In genomic region chr10:111811515-111811914, GRCh38 we compare ENCODE assay signal across 30 cellular contexts.
"Had no signal": no experiment of that assay in that cellular context is flagged by ENCODE, and none has a peak within 500 bp of the region (broad histone marks: within the 10 kb centered on the region; RNA-seq: fewer than 3 reads in every experiment).

No MANE protein-coding gene starts in this region.

- H3K4me3 ChIP-seq: neural progenitor cell, ovary, psoas muscle, skin epidermis, smooth muscle cell, spleen, suprapubic skin, testis, tibial artery, transverse colon, upper lobe of right lung, uterus had no signal

- H3K4me3 Mint-ChIP-seq: naive thymus-derived CD8-positive, alpha-beta T cell; natural killer cell treated with Interleukin-12 subunit alpha and Interleukin-12 subunit beta and Interleukin-15 and Interleukin-18, amount 100 ng/mL, for 72 hours; neural progenitor cell; stimulated activated memory B cell treated with anti-CD40 and anti-IgM and Interleukin-4, amounts not matched to agents 10 μg/mL and 1 μg/mL and 100 μg/mL, for 72 hours; stimulated activated naive CD8-positive, alpha-beta T cell treated with anti-CD3 and anti-CD28 coated beads, Interleukin-15, amount 100 ng/mL, for 72 hours; type B pancreatic cell had no signal

- DNase-seq: naive thymus-derived CD8-positive, alpha-beta T cell; occipital lobe; ovary; posterior cingulate gyrus; psoas muscle; right cardiac atrium; spleen; stimulated activated CD4-positive, alpha-beta T cell treated with anti-CD3 and anti-CD28 coated beads, Interleukin-12 subunit alpha, Interleukin-12 subunit beta, amount 100 ng/mL, for 4 hours; stimulated activated CD4-positive, alpha-beta T cell treated with anti-CD3 and anti-CD28 coated beads, Interleukin-1b, Interleukin-23, amount 100 ng/mL, for 48 hours; stimulated activated CD4-positive, alpha-beta T cell treated with anti-CD3 and anti-CD28 coated beads, Interleukin-4, amount 100 ng/mL, for 1 hour; stimulated activated CD4-positive, alpha-beta T cell treated with anti-CD3 and anti-CD28 coated beads, Interleukin-4, amount 100 ng/mL, for 4 hours; stimulated activated CD8-positive, alpha-beta memory T cell treated with anti-CD3 and anti-CD28 coated beads, Interleukin-4, amount 100 ng/mL, for 48 hours; stimulated activated naive CD4-positive, alpha-beta T cell; stimulated activated naive CD8-positive, alpha-beta T cell treated with anti-CD3 and anti-CD28 coated beads, Interleukin-15, amount 100 ng/mL, for 72 hours; stimulated activated naive CD8-positive, alpha-beta T cell treated with anti-CD3 and anti-CD28 coated beads, Interleukin-15, Interleukin-2, amounts not matched to agents 100 U/mL and 50 U/mL, for 24 hours; substantia nigra; testis; tibial artery; transverse colon; upper lobe of right lung; uterus had no signal

- H3K9me3 ChIP-seq: ovary, psoas muscle, spleen, suprapubic skin, testis, tibial artery, transverse colon, upper lobe of right lung, uterus had no signal

- H3K36me3 Mint-ChIP-seq: naive thymus-derived CD8-positive, alpha-beta T cell; natural killer cell treated with Interleukin-12 subunit alpha and Interleukin-12 subunit beta and Interleukin-15 and Interleukin-18, amount 100 ng/mL, for 72 hours; neural progenitor cell; stimulated activated memory B cell treated with anti-CD40 and anti-IgM and Interleukin-4, amounts not matched to agents 10 μg/mL and 1 μg/mL and 100 μg/mL, for 72 hours; type B pancreatic cell had no signal

- H2AFZ ChIP-seq: neural progenitor cell, parathyroid adenoma had no signal

- H3K4me2 ChIP-seq: neural progenitor cell, smooth muscle cell had no signal

- H3K27me3 Mint-ChIP-seq: progenitor cell of endocrine pancreas; stimulated activated naive CD8-positive, alpha-beta T cell treated with anti-CD3 and anti-CD28 coated beads, Interleukin-15, amount 100 ng/mL, for 72 hours had no signal

- H3K4me1 Mint-ChIP-seq: neural progenitor cell; stimulated activated memory B cell treated with anti-CD40 and anti-IgM and Interleukin-4, amounts not matched to agents 10 μg/mL and 1 μg/mL and 100 μg/mL, for 72 hours; stimulated activated naive CD8-positive, alpha-beta T cell treated with anti-CD3 and anti-CD28 coated beads, Interleukin-15, amount 100 ng/mL, for 72 hours had no signal

- H3K27ac ChIP-seq: neural progenitor cell, ovary, parathyroid adenoma, psoas muscle, skin epidermis, spleen, suprapubic skin, testis, tibial artery, transverse colon, upper lobe of right lung, uterus had no signal

- H3K9ac ChIP-seq: neural progenitor cell, parathyroid adenoma had no signal

- H3K4me1 ChIP-seq: neural progenitor cell, parathyroid adenoma, psoas muscle, spleen, suprapubic skin, testis, tibial artery, transverse colon, upper lobe of right lung, uterus had no signal

- H3K27me3 ChIP-seq: neural progenitor cell, ovary, suprapubic skin, testis, tibial artery, transverse colon, upper lobe of right lung, uterus had no signal

- H3K36me3 ChIP-seq: neural progenitor cell, ovary, spleen, suprapubic skin, tibial artery, transverse colon, upper lobe of right lung, uterus had no signal

- H3K79me2 ChIP-seq: parathyroid adenoma had no signal

- H3K9me3 Mint-ChIP-seq: stimulated activated memory B cell treated with anti-CD40 and anti-IgM and Interleukin-4, amounts not matched to agents 10 μg/mL and 1 μg/mL and 100 μg/mL, for 72 hours; type B pancreatic cell had no signal

- H3K27ac Mint-ChIP-seq: naive thymus-derived CD8-positive, alpha-beta T cell; natural killer cell treated with Interleukin-12 subunit alpha and Interleukin-12 subunit beta and Interleukin-15 and Interleukin-18, amount 100 ng/mL, for 72 hours; neural progenitor cell; progenitor cell of endocrine pancreas; stimulated activated memory B cell treated with anti-CD40 and anti-IgM and Interleukin-4, amounts not matched to agents 10 μg/mL and 1 μg/mL and 100 μg/mL, for 72 hours; stimulated activated naive CD8-positive, alpha-beta T cell treated with anti-CD3 and anti-CD28 coated beads, Interleukin-15, amount 100 ng/mL, for 72 hours; type B pancreatic cell had no signal

- ATAC-seq: naive thymus-derived CD8-positive, alpha-beta T cell; natural killer cell treated with Interleukin-12 subunit alpha and Interleukin-12 subunit beta and Interleukin-15 and Interleukin-18, amount 100 ng/mL, for 72 hours; psoas muscle; right cardiac atrium; stimulated activated memory B cell treated with anti-CD40 and anti-IgM and Interleukin-4, amounts not matched to agents 10 μg/mL and 1 μg/mL and 100 μg/mL, for 72 hours; stimulated activated naive CD8-positive, alpha-beta T cell treated with anti-CD3 and anti-CD28 coated beads, Interleukin-15, amount 100 ng/mL, for 72 hours; stimulated activated naive CD8-positive, alpha-beta T cell treated with anti-CD3 and anti-CD28 coated beads, Interleukin-15, Interleukin-2, amounts not matched to agents 100 U/mL and 50 U/mL, for 24 hours; upper lobe of right lung had no signal
